In the genomic region with DNA sequence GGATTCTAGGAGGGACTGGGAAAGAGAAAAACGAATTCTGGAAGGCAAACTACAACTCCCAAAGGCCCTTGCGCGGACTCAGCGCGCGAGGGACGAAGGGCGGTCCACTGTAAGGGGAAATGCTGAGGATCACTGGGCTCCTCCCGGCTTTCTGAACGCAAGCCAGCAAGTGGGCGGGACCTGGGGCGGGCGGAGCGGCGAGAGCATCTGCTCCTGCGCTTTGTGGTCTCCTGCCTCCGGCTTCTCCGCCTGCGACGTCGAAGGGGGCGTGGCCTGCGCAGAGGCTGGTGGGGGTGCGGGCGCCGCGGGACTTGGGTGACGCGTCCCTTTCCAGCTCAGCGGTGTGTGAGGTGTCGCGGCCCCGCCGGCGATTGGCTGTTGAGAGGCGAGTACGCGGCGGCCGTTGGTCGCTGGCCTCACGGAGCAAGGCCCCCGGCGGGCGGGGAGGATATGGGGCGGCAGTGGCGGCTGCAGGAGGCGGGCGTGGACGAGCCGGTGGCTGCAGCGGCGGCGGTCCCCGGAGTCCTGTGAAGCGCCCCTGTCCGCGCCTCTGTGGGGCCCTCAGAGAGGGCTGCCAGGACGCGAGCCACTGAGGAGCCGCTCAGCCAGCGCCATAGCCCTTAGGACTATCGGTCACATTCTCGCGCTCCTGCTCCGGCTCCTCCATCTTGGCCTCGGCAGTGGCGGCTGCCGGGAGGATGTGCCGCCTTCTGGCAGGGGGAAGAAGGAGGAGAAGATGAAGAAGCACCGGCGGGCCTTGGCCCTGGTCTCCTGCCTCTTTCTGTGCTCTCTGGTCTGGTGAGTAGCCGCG, we compare ENCODE assay signal across 8 cellular contexts. TPM values are rescaled to one million over a fixed set of nuclear protein-coding genes. Genes with fewer than 3 reads are reported as not detected.
DNase-seq lines count a peak whose midpoint lies in the region; ATAC-seq and TF ChIP-seq lines count a peak whose summit lies in the region.

A gene with protein sequence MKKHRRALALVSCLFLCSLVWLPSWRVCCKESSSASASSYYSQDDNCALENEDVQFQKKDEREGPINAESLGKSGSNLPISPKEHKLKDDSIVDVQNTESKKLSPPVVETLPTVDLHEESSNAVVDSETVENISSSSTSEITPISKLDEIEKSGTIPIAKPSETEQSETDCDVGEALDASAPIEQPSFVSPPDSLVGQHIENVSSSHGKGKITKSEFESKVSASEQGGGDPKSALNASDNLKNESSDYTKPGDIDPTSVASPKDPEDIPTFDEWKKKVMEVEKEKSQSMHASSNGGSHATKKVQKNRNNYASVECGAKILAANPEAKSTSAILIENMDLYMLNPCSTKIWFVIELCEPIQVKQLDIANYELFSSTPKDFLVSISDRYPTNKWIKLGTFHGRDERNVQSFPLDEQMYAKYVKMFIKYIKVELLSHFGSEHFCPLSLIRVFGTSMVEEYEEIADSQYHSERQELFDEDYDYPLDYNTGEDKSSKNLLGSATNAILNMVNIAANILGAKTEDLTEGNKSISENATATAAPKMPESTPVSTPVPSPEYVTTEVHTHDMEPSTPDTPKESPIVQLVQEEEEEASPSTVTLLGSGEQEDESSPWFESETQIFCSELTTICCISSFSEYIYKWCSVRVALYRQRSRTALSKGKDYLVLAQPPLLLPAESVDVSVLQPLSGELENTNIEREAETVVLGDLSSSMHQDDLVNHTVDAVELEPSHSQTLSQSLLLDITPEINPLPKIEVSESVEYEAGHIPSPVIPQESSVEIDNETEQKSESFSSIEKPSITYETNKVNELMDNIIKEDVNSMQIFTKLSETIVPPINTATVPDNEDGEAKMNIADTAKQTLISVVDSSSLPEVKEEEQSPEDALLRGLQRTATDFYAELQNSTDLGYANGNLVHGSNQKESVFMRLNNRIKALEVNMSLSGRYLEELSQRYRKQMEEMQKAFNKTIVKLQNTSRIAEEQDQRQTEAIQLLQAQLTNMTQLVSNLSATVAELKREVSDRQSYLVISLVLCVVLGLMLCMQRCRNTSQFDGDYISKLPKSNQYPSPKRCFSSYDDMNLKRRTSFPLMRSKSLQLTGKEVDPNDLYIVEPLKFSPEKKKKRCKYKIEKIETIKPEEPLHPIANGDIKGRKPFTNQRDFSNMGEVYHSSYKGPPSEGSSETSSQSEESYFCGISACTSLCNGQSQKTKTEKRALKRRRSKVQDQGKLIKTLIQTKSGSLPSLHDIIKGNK (N-terminal part only) (plus strand): TSS at position 451 of the 811 bp plus-strand sequence. CDS start 286 bp downstream, at position 737.

- H3K27me3 ChIP-seq in SK-N-SH (ENCODE audit: insufficient read depth) = no peaks in the 10 kb centered on the region
- H3K27me3 ChIP-seq in suprapubic skin = no peaks in the 10 kb centered on the region

- peak; percentile 79 to 88 for TF ChIP-seq POLR2A in suprapubic skin (IDR thresholded peaks at IDR 0.05)

- H2AFZ ChIP-seq in SK-N-SH (ENCODE audit: low read depth) = peak within 1 kb of the TSS; percentile 96

- under 1% methylated on average over 29 of the region's 74 CpGs for WGBS in SK-N-SH (ENCODE audit: low lambda C conversion rate)
- 3% methylated on average over 32 of the region's 74 CpGs for WGBS in suprapubic skin

- peak within 1 kb of the TSS; percentile 95 to 97 for H3K4me3 ChIP-seq in SK-N-SH (ENCODE audit: low read depth in 2 of 2, low read length in 1 of 2)
- H3K4me3 ChIP-seq in suprapubic skin = peak within 1 kb of the TSS; percentile 62

- peaks cover 49% of the 10 kb centered on the region for H3K79me2 ChIP-seq in SK-N-SH (ENCODE audit: insufficient read depth)

- H3K9me2 ChIP-seq in SK-N-SH = no peaks in the 10 kb centered on the region

- H3K4me1 ChIP-seq in SK-N-SH (ENCODE audit: control insufficient read depth in 1 of 2, insufficient read depth in 2 of 2, low read depth in 1 of 2, low read length in 1 of 2) (peaks cover 6 to 33% of the 10 kb centered on the region in 2 experiments; a peak in 3 of 4 replicates), suprapubic skin (peaks cover 33% of the 10 kb centered on the region)

- H3K27ac ChIP-seq in SK-N-SH (ENCODE audit: low read depth in 2 of 2, low read length in 1 of 2) (peak within 1 kb of the TSS; percentile 86 to 99), suprapubic skin (peak within 1 kb of the TSS; percentile 94)

- CTCF ChIA-PET in SK-N-SH (lab: Yijun Ruan, JAX) = no interaction called here

- DNase-seq in GM04504 (ENCODE audit: low read depth) (peak; percentile 99), NCI-H1048 (lab: John Stamatoyannopoulos, UW) (peak; percentile 100), SK-N-SH (peak; percentile 95), germinal center (ENCODE audit: low spot score) (peak; percentile 98), nucleus accumbens (lab: John Stamatoyannopoulos, UW) (peak; percentile 91 to 100 (median 99)), suprapubic skin (ENCODE audit: low spot score in 2 of 2) (peak; percentile 100)
- DNase-seq in activated naive CD4-positive, alpha-beta T cell treated with anti-CD3 and anti-CD28 coated beads, Interleukin-2, amount 50 U/mL, for 16 hours = peak; percentile 100

- peak within 1 kb of the TSS; percentile 91 for H3K4me2 ChIP-seq in SK-N-SH

- ATAC-seq in HG02571 (IDR thresholded peaks at IDR 0.05; ENCODE audit: unreplicated experiment) = peak; percentile 80

- H3F3A ChIP-seq in SK-N-SH (replicated peaks; ENCODE audit: insufficient read depth) = peaks cover 10% of the 10 kb centered on the region

- H3K36me3 ChIP-seq in SK-N-SH (replicated peaks in 1 of 2; ENCODE audit: control insufficient read depth in 1 of 2, insufficient read depth in 2 of 2, low read length in 1 of 2) (no peaks in the 10 kb centered on the region), suprapubic skin (no peaks in the 10 kb centered on the region)

- peak within 1 kb of the TSS; percentile 94 for H3K9ac ChIP-seq in SK-N-SH

- peaks cover 40% of the 10 kb centered on the region for H4K20me1 ChIP-seq in SK-N-SH (ENCODE audit: insufficient read depth)

- TF ChIP-seq CTCF in SK-N-SH (IDR thresholded peaks at IDR 0.05) (no peak; the same call in 1 of the 2 replicates), suprapubic skin (IDR thresholded peaks at IDR 0.05) (peak in 1 of 2 donors; percentile 11)

- no peaks in the 10 kb centered on the region for H3K9me3 ChIP-seq in SK-N-SH
- H3K9me3 ChIP-seq in suprapubic skin = no peaks in the 10 kb centered on the region

- TF ChIP-seq EP300 in SK-N-SH (IDR thresholded peaks at IDR 0.05; ENCODE audit: borderline replicate concordance in 1 of 2, low read depth in 1 of 2, low read length in 1 of 2) (no peak), suprapubic skin (IDR thresholded peaks at IDR 0.05) (no peak)

- POLR2A ChIA-PET in SK-N-SH (lab: Yijun Ruan, JAX) = interaction anchor here (0.6 to 1.5 kb wide), 7 partner anchors 10 to 194 kb away, joined by 3 to 4 read pairs (median 3); no protein-coding TSS in a partner anchor

- no peak for TF ChIP-seq RAD21 in SK-N-SH (IDR thresholded peaks at IDR 0.05; ENCODE audit: low read length)

TF ChIP-seq in SK-N-SH, 30 proteins besides CTCF, POLR2A, EP300 and RAD21 (continues in another document):
- TF ChIP-seq YY1 (IDR thresholded peaks at IDR 0.05; ENCODE audit: low read depth) = peak; percentile 87
- TF ChIP-seq CHD2 (IDR thresholded peaks at IDR 0.05; ENCODE audit: low read length, partially characterized antibody) = peak; percentile 76
- TF ChIP-seq ELF1 (IDR thresholded peaks at IDR 0.05) = peak; percentile 59
- TF ChIP-seq, protein P1, sequence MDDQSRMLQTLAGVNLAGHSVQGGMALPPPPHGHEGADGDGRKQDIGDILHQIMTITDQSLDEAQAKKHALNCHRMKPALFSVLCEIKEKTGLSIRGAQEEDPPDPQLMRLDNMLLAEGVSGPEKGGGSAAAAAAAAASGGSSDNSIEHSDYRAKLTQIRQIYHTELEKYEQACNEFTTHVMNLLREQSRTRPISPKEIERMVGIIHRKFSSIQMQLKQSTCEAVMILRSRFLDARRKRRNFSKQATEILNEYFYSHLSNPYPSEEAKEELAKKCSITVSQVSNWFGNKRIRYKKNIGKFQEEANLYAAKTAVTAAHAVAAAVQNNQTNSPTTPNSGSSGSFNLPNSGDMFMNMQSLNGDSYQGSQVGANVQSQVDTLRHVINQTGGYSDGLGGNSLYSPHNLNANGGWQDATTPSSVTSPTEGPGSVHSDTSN (IDR thresholded peaks at IDR 0.05) = no peak; the same call in none of the 2 replicates
- TF ChIP-seq JUND (IDR thresholded peaks at IDR 0.05) = no peak
- TF ChIP-seq, protein P2, sequence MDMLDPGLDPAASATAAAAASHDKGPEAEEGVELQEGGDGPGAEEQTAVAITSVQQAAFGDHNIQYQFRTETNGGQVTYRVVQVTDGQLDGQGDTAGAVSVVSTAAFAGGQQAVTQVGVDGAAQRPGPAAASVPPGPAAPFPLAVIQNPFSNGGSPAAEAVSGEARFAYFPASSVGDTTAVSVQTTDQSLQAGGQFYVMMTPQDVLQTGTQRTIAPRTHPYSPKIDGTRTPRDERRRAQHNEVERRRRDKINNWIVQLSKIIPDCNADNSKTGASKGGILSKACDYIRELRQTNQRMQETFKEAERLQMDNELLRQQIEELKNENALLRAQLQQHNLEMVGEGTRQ (IDR thresholded peaks at IDR 0.05; ENCODE audit: borderline replicate concordance, low read depth, low read length) = no peak
- peak; percentile 86 for TF ChIP-seq RFX5 (IDR thresholded peaks at IDR 0.05; ENCODE audit: low read length)
- TF ChIP-seq NRF1 (IDR thresholded peaks at IDR 0.05; ENCODE audit: low read depth, low read length) = peak; percentile 88
- TF ChIP-seq, protein P3, sequence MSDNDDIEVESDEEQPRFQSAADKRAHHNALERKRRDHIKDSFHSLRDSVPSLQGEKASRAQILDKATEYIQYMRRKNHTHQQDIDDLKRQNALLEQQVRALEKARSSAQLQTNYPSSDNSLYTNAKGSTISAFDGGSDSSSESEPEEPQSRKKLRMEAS (IDR thresholded peaks at IDR 0.05; ENCODE audit: low read depth) = no peak; the same call in none of the 2 replicates

RNA-seq across cellular contexts. Expression of the gene that starts here (rescaled TPM):
- polyA plus RNA-seq in SK-N-SH (2012; rRNA removed) = 5.4 and 7.6 TPM in 2 replicates
- 8.6 and 9.9 TPM in 2 replicates for polyA plus RNA-seq in SK-N-SH (2012; cell fraction: cytosol; rRNA removed)
- polyA plus RNA-seq in SK-N-SH (2012; cell fraction: nucleus; rRNA removed) = 4.4 and 10.0 TPM in 2 replicates
- 10 to 100 TPM; 23.9 to 49.4 (median 34.5) TPM for total RNA-seq in suprapubic skin

Comparison
In these comparisons a context has a peak if more than half of its experiments do, and no peak if none do; other contexts are left out.
1. Peak in every context shown above with its lines: DNase-seq, ATAC-seq, H3K4me3 ChIP-seq and H3K27ac ChIP-seq.